In genomic region chr15:34582461-34583357, GRCh38 we compare ENCODE assay signal across 8 cellular contexts. TPM values are rescaled to one million over a fixed set of nuclear protein-coding genes. Genes with fewer than 3 reads are reported as not detected.
DNase-seq lines count a peak whose midpoint lies in the region; ATAC-seq and TF ChIP-seq lines count a peak whose summit lies in the region.

No MANE protein-coding gene starts in this region.

- H2BK5ac ChIP-seq in trophoblast cell (ENCODE audit: low read depth, low read length, poor library complexity): no peak overlapping the region

- H4K8ac ChIP-seq in trophoblast cell (ENCODE audit: low read depth, low read length): peak overlapping the region; percentile 63

- H3K4me3 Mint-ChIP-seq in activated naive CD4-positive, alpha-beta T cell treated with anti-CD3 and anti-CD28 coated beads for 36 hours: peak overlapping the region; percentile 90

- no peaks in the 10 kb centered on the region for H3K27me3 Mint-ChIP-seq in activated naive CD4-positive, alpha-beta T cell treated with anti-CD3 and anti-CD28 coated beads for 36 hours (ENCODE audit: low read depth)

- intact Hi-C loops in activated naive CD4-positive, alpha-beta T cell treated with anti-CD3 and anti-CD28 coated beads for 36 hours (cut with micrococcal nuclease): loop anchor here (1.0 kb wide), 3 partner anchors 215 to 481 kb away; partner anchors contain the start of genes EMC7, LPCAT4, NOP10 and NUTM1
- intact Hi-C loops in Right ventricle myocardium inferior (cut with DNase I): loop anchor here (10.0 kb wide), 2 partner anchors 58 to 518 kb away; no protein-coding TSS in a partner anchor

- no peak for TF ChIP-seq CTCF in OCI-LY1 (IDR thresholded peaks at IDR 0.05; ENCODE audit: low read length)

- no peak overlapping the region for H3K4ac ChIP-seq in trophoblast cell (ENCODE audit: low read depth, low read length)

- no peak overlapping the region for H2AK5ac ChIP-seq in trophoblast cell (ENCODE audit: low read length)

- H4K12ac ChIP-seq in trophoblast cell (ENCODE audit: low read depth, low read length): peak overlapping the region; percentile 74

- no peak overlapping the region for H3K23ac ChIP-seq in trophoblast cell (ENCODE audit: low read length)

- H4K91ac ChIP-seq in trophoblast cell (ENCODE audit: low read depth, low read length): peak overlapping the region; percentile 55

- H3K27ac ChIP-seq in ACC112 (ENCODE audit: low read depth, low read length): no peak overlapping the region
- H3K27ac ChIP-seq in OCI-LY1 (ENCODE audit: low read depth, low read length, poor library complexity, severe bottlenecking): peak overlapping the region; percentile 10
- H3K27ac ChIP-seq in trophoblast cell (ENCODE audit: low read depth, low read length): no peak overlapping the region

- H3F3A ChIP-seq in OCI-LY1 (ENCODE audit: insufficient read depth, low read length): no peaks in the 10 kb centered on the region

- H3K9me2 ChIP-seq in OCI-LY1 (ENCODE audit: low read depth, low read length): no peaks in the 10 kb centered on the region

- H4K20me1 ChIP-seq in OCI-LY1 (ENCODE audit: insufficient read depth, low read length): no peaks in the 10 kb centered on the region

- peak overlapping the region; percentile 91 for H3K9ac ChIP-seq in OCI-LY1 (ENCODE audit: low read length)
- H3K9ac ChIP-seq in trophoblast cell (ENCODE audit: low read length): peak overlapping the region; percentile 43

- H3K14ac ChIP-seq in trophoblast cell (ENCODE audit: low read length): peak overlapping the region; percentile 55

- H2AFZ ChIP-seq in ACC112 (ENCODE audit: low read length, unreplicated experiment) (peak overlapping the region; percentile 91), OCI-LY1 (ENCODE audit: low read length) (no peak overlapping the region), trophoblast cell (ENCODE audit: insufficient read depth, low read length, poor library complexity) (peak overlapping the region; percentile 96)

- H3K9me3 ChIP-seq in OCI-LY1 (ENCODE audit: low read length) (no peaks in the 10 kb centered on the region), trophoblast cell (ENCODE audit: insufficient read depth, low read depth, low read length) (peaks cover 4% of the 10 kb centered on the region)

- peak; percentile 35 for TF ChIP-seq POLR2A in GM15510 (IDR thresholded peaks at IDR 0.05; ENCODE audit: borderline replicate concordance, extremely low read depth, insufficient read length)

- ATAC-seq in HG02870 (IDR thresholded peaks at IDR 0.05; ENCODE audit: unreplicated experiment) (peak; percentile 21), Right ventricle myocardium inferior (peak; percentile 56)

- H3K36me3 Mint-ChIP-seq in activated naive CD4-positive, alpha-beta T cell treated with anti-CD3 and anti-CD28 coated beads for 36 hours (ENCODE audit: low read depth): peaks cover 1% of the 10 kb centered on the region

- peak overlapping the region; percentile 59 for H3K27ac Mint-ChIP-seq in activated naive CD4-positive, alpha-beta T cell treated with anti-CD3 and anti-CD28 coated beads for 36 hours

- H3K9me3 Mint-ChIP-seq in activated naive CD4-positive, alpha-beta T cell treated with anti-CD3 and anti-CD28 coated beads for 36 hours: no peaks in the 10 kb centered on the region

- peak; percentile 47 for DNase-seq in activated naive CD4-positive, alpha-beta T cell treated with anti-CD3 and anti-CD28 coated beads for 36 hours
- DNase-seq in Right ventricle myocardium inferior (ENCODE audit: missing footprints) (peak; percentile 71), trophoblast cell (peak; percentile 18 to 55), NCI-H526 treated with DMSO at 0.1 percent for 48 hours (lab: John Stamatoyannopoulos, UW) (no peak)

- H3K4me3 ChIP-seq in ACC112 (ENCODE audit: low read depth, low read length) (peak overlapping the region; percentile 99), OCI-LY1 (ENCODE audit: low read depth, low read length, poor library complexity, severe bottlenecking) (peak overlapping the region; percentile 93), trophoblast cell (ENCODE audit: low read depth, low read length) (peak overlapping the region; percentile 92)

- no peaks in the 10 kb centered on the region for H3K27me3 ChIP-seq in ACC112 (ENCODE audit: insufficient read depth, low read length)
- H3K27me3 ChIP-seq in OCI-LY1 (ENCODE audit: insufficient read depth, low read length): no peaks in the 10 kb centered on the region
- peaks cover 7% of the 10 kb centered on the region for H3K27me3 ChIP-seq in trophoblast cell (ENCODE audit: insufficient read depth, low read length)

- H3K4me2 ChIP-seq in OCI-LY1 (ENCODE audit: low read length): peak overlapping the region; percentile 91
- peak overlapping the region; percentile 97 for H3K4me2 ChIP-seq in trophoblast cell (ENCODE audit: low read length)

- peak overlapping the region; percentile 28 for H2BK120ac ChIP-seq in trophoblast cell (ENCODE audit: insufficient read depth, low read length, poor library complexity)

- no CpG with 5 or more reads among the region's 69 CpGs for WGBS in trophoblast cell (ENCODE audit: extremely low coverage, insufficient coverage, insufficient read length)

- peaks cover 17% of the 10 kb centered on the region for H3K79me2 ChIP-seq in ACC112 (ENCODE audit: control insufficient read depth, insufficient read depth, low read length, unreplicated experiment)
- H3K79me2 ChIP-seq in OCI-LY1 (ENCODE audit: insufficient read depth, low read length): peaks cover 16% of the 10 kb centered on the region
- peaks cover 7% of the 10 kb centered on the region for H3K79me2 ChIP-seq in trophoblast cell (ENCODE audit: control insufficient read depth, insufficient read depth, low read length, poor library complexity)

- peak overlapping the region; percentile 58 for H3K18ac ChIP-seq in trophoblast cell (ENCODE audit: low read length)

- CTCF ChIA-PET in activated naive CD4-positive, alpha-beta T cell treated with anti-CD3 and anti-CD28 coated beads for 36 hours (lab: Charles Lee): interaction anchor here (1.1 to 1.9 kb wide), 2 partner anchors 239 to 473 kb away, joined by 3 to 8 read pairs; partner anchors contain the start of genes NOP10 and NUTM1

- H3K4me1 ChIP-seq in ACC112 (ENCODE audit: control insufficient read depth, insufficient read depth, low read length, unreplicated experiment): peaks cover 13% of the 10 kb centered on the region
- H3K4me1 ChIP-seq in OCI-LY1 (ENCODE audit: insufficient read depth, low read length, severe bottlenecking): peaks cover 17% of the 10 kb centered on the region
- peaks cover 2 to 8% of the 10 kb centered on the region in 2 experiments for H3K4me1 ChIP-seq in trophoblast cell (ENCODE audit: control insufficient read depth in 1 of 2, insufficient read depth in 2 of 2, low read length in 2 of 2)

- peaks cover 3% of the 10 kb centered on the region for H3K79me1 ChIP-seq in trophoblast cell (ENCODE audit: low read length)

- H3K4me1 Mint-ChIP-seq in activated naive CD4-positive, alpha-beta T cell treated with anti-CD3 and anti-CD28 coated beads for 36 hours (ENCODE audit: low read depth): peaks cover 46% of the 10 kb centered on the region

- H3K36me3 ChIP-seq in ACC112 (ENCODE audit: insufficient read depth, low read length) (no peaks in the 10 kb centered on the region), OCI-LY1 (ENCODE audit: insufficient read depth, low read length) (no peaks in the 10 kb centered on the region), trophoblast cell (ENCODE audit: control insufficient read depth in 1 of 2, insufficient read depth in 2 of 2, low read length in 2 of 2) (no peaks in the 10 kb centered on the region)

- H2BK12ac ChIP-seq in trophoblast cell (ENCODE audit: low read length): no peak overlapping the region

RNA-seq across cellular contexts. Expression of gene GOLGA8B, which starts 0.7 kb away (rescaled TPM):
- total RNA-seq in activated naive CD4-positive, alpha-beta T cell treated with anti-CD3 and anti-CD28 coated beads for 36 hours: 10 to 100 TPM; 66.5 to 67.2 TPM
- total RNA-seq in Right ventricle myocardium inferior: 7.1 TPM
- polyA plus RNA-seq in trophoblast cell (2013): 19.3 and 21.3 TPM in 2 replicates
